38 cellular contexts compared by ENCODE assay signal in genomic region chr5:5967945-5968344, GRCh38.
"Had no signal": no experiment of that assay in that cellular context is flagged by ENCODE, and none has a peak within 500 bp of the region (broad histone marks: within the 10 kb centered on the region; RNA-seq: fewer than 3 reads in every experiment).

No MANE protein-coding gene starts in this region.

- DNase-seq: activated B cell treated with CpG ODN at 0.5 μM for 24 hours; activated CD4-positive, alpha-beta memory T cell treated with anti-CD3 and anti-CD28 coated beads for 36 hours; activated CD4-positive, alpha-beta T cell treated with anti-CD3 and anti-CD28 coated beads for 4 hours; activated CD4-positive, alpha-beta T cell treated with anti-CD3 and anti-CD28 coated beads, Interleukin-2, amount 10 ng/mL, durations not matched to agents 24 days and 14 days; activated CD4-positive, alpha-beta T cell treated with anti-CD3 and anti-CD28 coated beads, Interleukin-2, amount 50 U/mL, for 1 hour; activated CD4-positive, alpha-beta T cell treated with anti-CD3 and anti-CD28 coated beads, Interleukin-2, amount 50 U/mL, for 4 hours; activated CD4-positive, CD25-positive, alpha-beta regulatory T cell treated with anti-CD3 and anti-CD28 coated beads, Interleukin-2, amount 50 U/mL, for 72 hours; activated CD8-positive, alpha-beta memory T cell treated with anti-CD3 and anti-CD28 coated beads, Interleukin-2, amount 50 U/mL, for 4 hours; activated CD8-positive, alpha-beta T cell treated with anti-CD3 and anti-CD28 coated beads for 36 hours; activated effector memory CD4-positive, alpha-beta T cell treated with anti-CD3 and anti-CD28 coated beads, Interleukin-2, amount 50 U/mL, for 16 hours; activated gamma-delta T cell treated with Interleukin-2 at 50 U/mL for 16 hours; activated naive CD4-positive, alpha-beta T cell; activated naive CD4-positive, alpha-beta T cell treated with anti-CD3 and anti-CD28 coated beads for 36 hours; activated naive CD4-positive, alpha-beta T cell treated with anti-CD3 and anti-CD28 coated beads, Interleukin-2, amount 50 U/mL, for 16 hours; activated naive CD8-positive, alpha-beta T cell treated with anti-CD3 and anti-CD28 coated beads for 36 hours; activated T-cell treated with anti-CD3 and anti-CD28 coated beads for 4 hours; activated T-cell treated with anti-CD3 and anti-CD28 coated beads, Interleukin-2, amount 50 U/mL, for 1 hour; activated T-cell treated with anti-CD3 and anti-CD28 coated beads, Interleukin-2, amount 50 U/mL, for 4 hours; activated T-cell treated with anti-CD3 and anti-CD28 coated beads, Interleukin-2, amount 50 U/mL, for 72 hours; adrenal gland; amniotic stem cell; aorta; body of pancreas; brain microvascular endothelial cell; caudate nucleus; SW 1271; T-helper 1 cell; T-helper 2 cell; T-helper 9 cell had no signal

- H3K27ac Mint-ChIP-seq: activated B cell treated with CpG ODN at 0.5 μM for 24 hours; activated CD4-positive, alpha-beta memory T cell treated with anti-CD3 and anti-CD28 coated beads for 36 hours; activated CD4-positive, alpha-beta T cell treated with anti-CD3 and anti-CD28 coated beads, Interleukin-2, amount 10 ng/mL, durations not matched to agents 24 days and 14 days; activated CD8-positive, alpha-beta T cell treated with anti-CD3 and anti-CD28 coated beads for 36 hours; activated naive CD4-positive, alpha-beta T cell treated with anti-CD3 and anti-CD28 coated beads for 36 hours; activated naive CD4-positive, alpha-beta T cell treated with anti-CD3 and anti-CD28 coated beads, Interleukin-2, amount 50 U/mL, for 72 hours; activated naive CD8-positive, alpha-beta T cell treated with anti-CD3 and anti-CD28 coated beads for 36 hours; activated T-cell treated with anti-CD3 and anti-CD28 coated beads, Interleukin-2, amount 50 U/mL, for 72 hours; activated T-helper 1 cell treated with anti-CD3 and anti-CD28 coated beads, Interleukin-12 subunit alpha, Interleukin-12 subunit beta, Interleukin-2, Interleukin-4 antibody, amounts not matched to agents 30 ng/mL and 10 ng/mL and 1 ng/mL, durations not matched to agents 14 hours and 24 hours and 36 hours; activated T-helper 17 cell treated with anti-CD3 and anti-CD28 coated beads, Interleukin-2, amount 50 U/mL, for 72 hours; T-helper 1 cell treated with Interleukin-12 subunit alpha and Interleukin-12 subunit beta and Interleukin-4 antibody, amounts not matched to agents 30 μg/mL and 1 μg/mL, for 36 hours; T-helper 2 cell treated with Interferon-gamma antibody and Interleukin-4, amounts not matched to agents 5 μg/mL and 100 μg/mL, for 36 hours had no signal

- H3K27me3 ChIP-seq: adrenal gland, body of pancreas, brain microvascular endothelial cell, cardiac muscle cell had no signal

- H3K36me3 Mint-ChIP-seq: activated CD4-positive, alpha-beta memory T cell treated with anti-CD3 and anti-CD28 coated beads for 36 hours; activated naive CD4-positive, alpha-beta T cell treated with anti-CD3 and anti-CD28 coated beads, Interleukin-2, amount 50 U/mL, for 72 hours; activated naive CD8-positive, alpha-beta T cell treated with anti-CD3 and anti-CD28 coated beads for 36 hours had no signal

- H3K4me3 Mint-ChIP-seq: activated B cell treated with CpG ODN at 0.5 μM for 24 hours; activated CD4-positive, alpha-beta memory T cell treated with anti-CD3 and anti-CD28 coated beads for 36 hours; activated CD4-positive, alpha-beta T cell treated with anti-CD3 and anti-CD28 coated beads, Interleukin-2, amount 10 ng/mL, durations not matched to agents 24 days and 14 days; activated CD8-positive, alpha-beta T cell treated with anti-CD3 and anti-CD28 coated beads for 36 hours; activated naive CD4-positive, alpha-beta T cell treated with anti-CD3 and anti-CD28 coated beads for 36 hours; activated naive CD8-positive, alpha-beta T cell treated with anti-CD3 and anti-CD28 coated beads for 36 hours; activated T-cell treated with anti-CD3 and anti-CD28 coated beads, Interleukin-2, amount 50 U/mL, for 4 hours; activated T-cell treated with anti-CD3 and anti-CD28 coated beads, Interleukin-2, amount 50 U/mL, for 72 hours; activated T-helper 1 cell treated with anti-CD3 and anti-CD28 coated beads, Interleukin-12 subunit alpha, Interleukin-12 subunit beta, Interleukin-2, Interleukin-4 antibody, amounts not matched to agents 30 ng/mL and 10 ng/mL and 1 ng/mL, durations not matched to agents 14 hours and 24 hours and 36 hours; activated T-helper 17 cell treated with anti-CD3 and anti-CD28 coated beads, Interleukin-2, amount 50 U/mL, for 72 hours; central memory CD8-positive, alpha-beta T cell; T-helper 1 cell treated with Interleukin-12 subunit alpha and Interleukin-12 subunit beta and Interleukin-4 antibody, amounts not matched to agents 30 μg/mL and 1 μg/mL, for 36 hours; T-helper 2 cell treated with Interferon-gamma antibody and Interleukin-4, amounts not matched to agents 5 μg/mL and 100 μg/mL, for 36 hours had no signal

- H3K27me3 Mint-ChIP-seq: activated CD4-positive, alpha-beta T cell treated with anti-CD3 and anti-CD28 coated beads, Interleukin-2, amount 10 ng/mL, durations not matched to agents 24 days and 14 days; central memory CD8-positive, alpha-beta T cell had no signal

- H3K4me3 ChIP-seq: adrenal gland, body of pancreas, breast epithelium, cardiac muscle cell had no signal

- H3K9me3 Mint-ChIP-seq: activated CD4-positive, alpha-beta T cell treated with anti-CD3 and anti-CD28 coated beads, Interleukin-2, amount 10 ng/mL, durations not matched to agents 24 days and 14 days; T-helper 1 cell treated with Interleukin-12 subunit alpha and Interleukin-12 subunit beta and Interleukin-4 antibody, amounts not matched to agents 30 μg/mL and 1 μg/mL, for 36 hours had no signal

- H3K4me1 Mint-ChIP-seq: activated B cell treated with CpG ODN at 0.5 μM for 24 hours; activated CD4-positive, alpha-beta T cell treated with anti-CD3 and anti-CD28 coated beads, Interleukin-2, amount 10 ng/mL, durations not matched to agents 24 days and 14 days; activated naive CD8-positive, alpha-beta T cell treated with anti-CD3 and anti-CD28 coated beads for 36 hours; activated T-helper 17 cell treated with anti-CD3 and anti-CD28 coated beads, Interleukin-2, amount 50 U/mL, for 72 hours; central memory CD8-positive, alpha-beta T cell had no signal

- H3K9me3 ChIP-seq: adrenal gland had no signal

- H3K36me3 ChIP-seq: adrenal gland, brain microvascular endothelial cell, breast epithelium, cardiac muscle cell had no signal

- H3K4me1 ChIP-seq: adrenal gland, body of pancreas, breast epithelium had no signal

- H3K27ac ChIP-seq: adrenal gland, body of pancreas, brain microvascular endothelial cell, breast epithelium, cardiac muscle cell, VCaP had no signal
